Comparison of ENCODE assay signal across 23 cellular contexts in the genomic region with DNA sequence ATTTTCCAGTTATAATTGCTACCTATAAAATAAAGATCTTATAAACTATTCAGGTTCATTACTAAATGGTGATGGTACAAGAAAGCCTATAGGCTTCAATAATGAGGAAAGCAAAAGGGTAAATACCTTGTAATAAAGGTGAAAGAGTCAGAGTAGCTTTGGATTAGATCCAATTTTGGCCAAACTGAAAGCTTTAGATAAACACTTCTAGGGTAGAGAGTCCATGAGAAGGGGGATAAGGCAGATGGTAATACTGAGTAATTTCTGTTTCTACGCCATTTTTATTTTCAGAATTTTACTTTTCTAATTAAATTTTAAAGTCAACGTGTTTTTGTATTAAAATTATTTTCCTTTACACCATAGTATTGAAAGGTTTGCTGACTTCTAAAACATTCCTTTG. TPM values are rescaled to one million over a fixed set of nuclear protein-coding genes. Genes with fewer than 3 reads are reported as not detected.
DNase-seq lines count a peak whose midpoint lies in the region; ATAC-seq and TF ChIP-seq lines count a peak whose summit lies in the region.
"Had no signal": no experiment of that assay in that cellular context is flagged by ENCODE, and none has a peak within 500 bp of the region (broad histone marks: within the 10 kb centered on the region; RNA-seq: fewer than 3 reads in every experiment).

No MANE protein-coding gene starts in this region.

- peaks cover 88% of the 10 kb centered on the region for H3K36me3 ChIP-seq in neutrophil

- peak overlapping the region in 2 of 5 donors; percentile 8 to 69 for H3K4me3 Mint-ChIP-seq in immature natural killer cell
- H3K4me3 Mint-ChIP-seq: activated T-cell treated with anti-CD3 and anti-CD28 coated beads, Interleukin-2, amount 50 U/mL, for 4 hours; CD14-positive monocyte; neural crest cell; stimulated activated effector memory CD8-positive, alpha-beta T cell treated with anti-CD3 and anti-CD28 coated beads, Interleukin-12 subunit alpha, Interleukin-12 subunit beta, amount 100 ng/mL, for 72 hours; type B pancreatic cell had no signal

- peaks cover 17 to 64% (median 39%) of the 10 kb centered on the region in 3 donors for H3K36me3 Mint-ChIP-seq in immature natural killer cell
- H3K36me3 Mint-ChIP-seq: type B pancreatic cell had no signal

- no peaks in the 10 kb centered on the region for H3K9me3 ChIP-seq in neutrophil
- H3K9me3 ChIP-seq: body of pancreas, pancreas had no signal

- peak overlapping the region; percentile 85 to 97 (median 92) for H3K27ac Mint-ChIP-seq in immature natural killer cell
- H3K27ac Mint-ChIP-seq: type B pancreatic cell had no signal

- no peak overlapping the region for H3K4me3 ChIP-seq in neutrophil (ENCODE audit: low read depth in 1 of 2, low read length in 1 of 2)
- H3K4me3 ChIP-seq: body of pancreas, pancreas had no signal

- H3K27me3 ChIP-seq in neutrophil, result no peaks in the 10 kb centered on the region
- H3K27me3 ChIP-seq: body of pancreas, pancreas had no signal

- DNase-seq in NCI-H2196 (lab: John Stamatoyannopoulos, UW; ENCODE audit: unreplicated experiment), result peak; percentile 18
- no peak for DNase-seq in NCI-H2196 treated with DMSO at 0.1 percent for 48 hours (lab: John Stamatoyannopoulos, UW; ENCODE audit: unreplicated experiment)
- DNase-seq in NCI-H2029 (lab: John Stamatoyannopoulos, UW), result peak; percentile 49
- DNase-seq in immature natural killer cell, result no peak
- no peak for DNase-seq in cerebellar nuclear complex (lab: John Stamatoyannopoulos, UW)
- DNase-seq in activated CD4-positive, CD25-positive, alpha-beta regulatory T cell (lab: John Stamatoyannopoulos, UW), result no peak
- DNase-seq: activated CD4-positive, alpha-beta T cell treated with anti-CD3 and anti-CD28 coated beads for 48 hours; activated T-cell treated with anti-CD3 and anti-CD28 coated beads, Interleukin-2, amount 50 U/mL, for 4 hours; body of pancreas; GOT3; KBM-7; kidney glomerular epithelial cell; NCI-H2081; NCI-H345; pancreas; substantia nigra; T-helper 9 cell had no signal

- no peak for ATAC-seq in HG03108 (IDR thresholded peaks at IDR 0.05; ENCODE audit: unreplicated experiment)
- ATAC-seq: activated T-cell treated with anti-CD3 and anti-CD28 coated beads, Interleukin-2, amount 50 U/mL, for 4 hours; body of pancreas; pancreas; stimulated activated effector memory CD8-positive, alpha-beta T cell treated with anti-CD3 and anti-CD28 coated beads, Interleukin-12 subunit alpha, Interleukin-12 subunit beta, amount 100 ng/mL, for 72 hours had no signal

- peak overlapping the region; percentile 53 for H3K27ac ChIP-seq in neutrophil
- H3K27ac ChIP-seq: body of pancreas, pancreas had no signal

- peaks cover 38 to 66% of the 10 kb centered on the region in 2 experiments for H3K4me1 ChIP-seq in neutrophil (ENCODE audit: control insufficient read depth in 1 of 2, insufficient read depth in 1 of 2, low read depth in 1 of 2, low read length in 1 of 2)
- H3K4me1 ChIP-seq: body of pancreas, pancreas had no signal

- no peak for TF ChIP-seq CTCF in neutrophil (IDR thresholded peaks at IDR 0.05)

- peaks cover 3 to 4% (median 4%) of the 10 kb centered on the region in 3 donors for H3K27me3 Mint-ChIP-seq in immature natural killer cell (ENCODE audit: low read depth in 3 of 3)
- H3K27me3 Mint-ChIP-seq: type B pancreatic cell had no signal

- no peaks in the 10 kb centered on the region for H3K9me3 Mint-ChIP-seq in immature natural killer cell
- H3K9me3 Mint-ChIP-seq: activated T-cell treated with anti-CD3 and anti-CD28 coated beads, Interleukin-2, amount 50 U/mL, for 4 hours; CD14-positive monocyte; neural crest cell; stimulated activated effector memory CD8-positive, alpha-beta T cell treated with anti-CD3 and anti-CD28 coated beads, Interleukin-12 subunit alpha, Interleukin-12 subunit beta, amount 100 ng/mL, for 72 hours; type B pancreatic cell had no signal

- peaks cover 94 to 96% of the 10 kb centered on the region in 2 donors for H3K4me1 Mint-ChIP-seq in immature natural killer cell
- H3K4me1 Mint-ChIP-seq: neural crest cell had no signal

RNA-seq across cellular contexts. Expression of gene CASP8, which starts 9.4 kb away (rescaled TPM):
- polyA plus RNA-seq in immature natural killer cell, result 100 to 1,000 TPM in 1 of 3 donors, 10 to 100 TPM in 2; 20.2 to 116 (median 28.0) TPM

Comparison
In these comparisons a context has a peak if more than half of its experiments do, and no peak if none do; other contexts are left out.
1. DNase-seq: peak in NCI-H2196 (single experiment) and NCI-H2029 (single experiment); none in NCI-H2196 treated with DMSO at 0.1 percent for 48 hours (single experiment), immature natural killer cell (0 of 3), cerebellar nuclear complex (0 of 2) and activated CD4-positive, CD25-positive, alpha-beta regulatory T cell (0 of 4).